Comparison of ENCODE assay signal across 1 cellular context in the genomic region with DNA sequence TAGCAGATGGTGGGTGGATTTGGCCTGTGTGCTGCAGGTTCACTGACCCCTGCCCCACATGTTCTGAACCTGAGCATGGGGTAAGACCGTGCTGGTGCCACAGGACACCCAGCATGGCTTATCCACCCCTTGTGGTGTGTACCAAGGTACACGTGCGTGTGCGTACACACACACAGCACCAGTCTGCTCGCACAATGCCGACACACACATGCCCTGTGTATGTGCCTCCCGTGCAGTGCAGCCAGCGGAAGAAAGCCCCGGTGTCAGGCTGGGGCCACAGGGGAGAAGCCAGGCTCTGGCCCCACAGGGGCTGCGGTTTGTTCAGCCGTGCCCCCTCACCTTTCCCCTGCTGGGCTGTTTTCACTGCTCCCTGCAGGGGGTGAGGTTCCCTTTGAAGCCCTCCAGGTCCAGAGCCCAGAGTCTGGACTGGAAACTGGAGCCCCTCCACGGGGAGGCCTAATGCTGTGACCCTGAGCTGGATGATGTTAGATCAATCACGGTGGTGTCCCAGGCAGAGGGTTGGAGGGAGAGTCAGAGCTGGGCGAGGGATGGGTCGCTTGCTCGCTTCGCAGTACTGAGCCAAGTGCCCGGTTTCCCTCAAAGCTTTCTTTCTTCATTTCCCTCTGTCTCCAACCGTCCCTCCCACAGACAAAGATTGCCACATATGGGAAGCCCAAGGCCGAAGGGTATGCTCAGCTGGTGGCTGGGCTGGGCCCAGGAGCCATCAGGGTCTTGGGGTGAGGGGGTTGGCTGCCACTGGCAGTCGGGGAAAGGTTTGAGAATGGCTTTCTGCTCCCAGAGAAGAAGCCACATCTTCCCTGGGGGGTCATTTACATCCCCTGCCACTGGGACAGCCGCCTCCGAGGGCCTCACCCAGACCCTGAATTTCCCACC.
TF ChIP-seq lines count a peak whose summit lies in the region.

No MANE protein-coding gene starts in this region.

TF ChIP-seq in IMR-90, 13 proteins besides CTCF, POLR2A, EP300 and RAD21:
- TF ChIP-seq, protein P1, sequence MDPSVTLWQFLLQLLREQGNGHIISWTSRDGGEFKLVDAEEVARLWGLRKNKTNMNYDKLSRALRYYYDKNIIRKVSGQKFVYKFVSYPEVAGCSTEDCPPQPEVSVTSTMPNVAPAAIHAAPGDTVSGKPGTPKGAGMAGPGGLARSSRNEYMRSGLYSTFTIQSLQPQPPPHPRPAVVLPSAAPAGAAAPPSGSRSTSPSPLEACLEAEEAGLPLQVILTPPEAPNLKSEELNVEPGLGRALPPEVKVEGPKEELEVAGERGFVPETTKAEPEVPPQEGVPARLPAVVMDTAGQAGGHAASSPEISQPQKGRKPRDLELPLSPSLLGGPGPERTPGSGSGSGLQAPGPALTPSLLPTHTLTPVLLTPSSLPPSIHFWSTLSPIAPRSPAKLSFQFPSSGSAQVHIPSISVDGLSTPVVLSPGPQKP (IDR thresholded peaks at IDR 0.05; ENCODE audit: borderline replicate concordance, low read depth, low read length) = no peak
- no peak for TF ChIP-seq CHD1 (IDR thresholded peaks at IDR 0.05; ENCODE audit: low read depth, low read length)
- no peak for TF ChIP-seq MAZ (IDR thresholded peaks at IDR 0.05; ENCODE audit: borderline replicate concordance, low read depth, low read length)
- TF ChIP-seq NFE2L2 (IDR thresholded peaks at IDR 0.05; ENCODE audit: low read depth, low read length) = no peak
- TF ChIP-seq MXI1 (IDR thresholded peaks at IDR 0.05; ENCODE audit: borderline replicate concordance, low read depth, low read length) = no peak
- no peak for TF ChIP-seq CEBPB (IDR thresholded peaks at IDR 0.05; ENCODE audit: low read depth, low read length)
- no peak for TF ChIP-seq MAFK (IDR thresholded peaks at IDR 0.05; ENCODE audit: low read depth, low read length)
- TF ChIP-seq SMC3 (IDR thresholded peaks at IDR 0.05; ENCODE audit: low read depth, low read length) = no peak
- TF ChIP-seq, protein P2, sequence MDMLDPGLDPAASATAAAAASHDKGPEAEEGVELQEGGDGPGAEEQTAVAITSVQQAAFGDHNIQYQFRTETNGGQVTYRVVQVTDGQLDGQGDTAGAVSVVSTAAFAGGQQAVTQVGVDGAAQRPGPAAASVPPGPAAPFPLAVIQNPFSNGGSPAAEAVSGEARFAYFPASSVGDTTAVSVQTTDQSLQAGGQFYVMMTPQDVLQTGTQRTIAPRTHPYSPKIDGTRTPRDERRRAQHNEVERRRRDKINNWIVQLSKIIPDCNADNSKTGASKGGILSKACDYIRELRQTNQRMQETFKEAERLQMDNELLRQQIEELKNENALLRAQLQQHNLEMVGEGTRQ (IDR thresholded peaks at IDR 0.05; ENCODE audit: low read depth, low read length) = no peak
- TF ChIP-seq RFX5 (IDR thresholded peaks at IDR 0.05; ENCODE audit: low read depth, low read length) = no peak
- TF ChIP-seq RCOR1 (IDR thresholded peaks at IDR 0.05; ENCODE audit: insufficient replicate concordance, low read length) = no peak
- TF ChIP-seq BHLHE40 (IDR thresholded peaks at IDR 0.05; ENCODE audit: low read depth, low read length) = no peak
- no peak for TF ChIP-seq FOS (IDR thresholded peaks at IDR 0.05; ENCODE audit: low read depth, low read length)
TF ChIP-seq in IMR-90: peak in this region for 0.
